In the genomic region with DNA sequence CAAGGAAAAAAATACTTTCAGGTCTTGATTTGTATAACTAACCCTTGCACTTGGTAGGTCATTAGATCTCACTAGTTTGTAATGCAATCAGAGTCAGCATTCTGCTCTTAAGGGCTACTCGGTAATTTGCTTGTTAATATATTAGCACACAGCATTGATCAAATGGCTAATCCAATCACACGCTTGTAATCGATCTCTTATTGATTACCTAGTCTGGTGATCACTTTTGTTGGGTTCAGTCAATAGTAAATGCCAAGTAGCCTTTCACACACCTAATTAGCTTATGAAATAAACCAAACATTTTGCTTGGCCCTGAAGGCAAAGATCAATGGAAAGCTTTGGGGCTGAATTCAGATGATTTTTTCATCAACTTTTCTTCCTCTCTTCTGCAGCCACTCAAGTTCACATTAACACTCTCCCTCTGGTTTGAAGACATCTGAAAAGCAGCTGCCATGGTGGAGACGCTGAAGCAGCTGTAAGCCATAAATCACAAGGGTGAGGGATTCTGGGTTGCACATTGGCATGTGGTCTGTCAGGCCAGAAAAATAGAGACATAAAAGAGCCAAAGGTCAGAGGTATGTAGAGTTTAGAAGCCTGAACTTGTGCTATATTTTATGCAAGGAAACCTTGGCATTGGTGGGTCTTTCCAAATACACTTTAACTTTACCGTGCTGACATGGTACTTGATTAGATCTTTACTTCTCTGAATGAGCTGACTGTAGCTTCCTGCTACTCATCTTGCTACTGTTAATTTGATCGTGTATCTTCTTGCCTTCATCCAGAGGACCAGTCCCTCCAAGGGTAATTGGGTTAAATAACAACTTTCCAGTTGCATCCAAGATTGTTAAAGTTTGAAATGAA, we compare ENCODE assay signal across 17 cellular contexts.
A peak's percentile ranks its signal among the peaks of the same experiment; 100 is the strongest.
DNase-seq lines count a peak whose midpoint lies in the region; ATAC-seq and TF ChIP-seq lines count a peak whose summit lies in the region.
"Had no signal": no experiment of that assay in that cellular context is flagged by ENCODE, and none has a peak within 500 bp of the region (broad histone marks: within the 10 kb centered on the region; RNA-seq: fewer than 3 reads in every experiment).

No MANE protein-coding gene starts in this region.

- peaks cover 4% of the 10 kb centered on the region; the same call in 1 of the 2 replicates for H3K4me1 ChIP-seq in HEK293 (ENCODE audit: control insufficient read depth, insufficient read depth, low read length)
- H3K4me1 ChIP-seq in left lung = peaks cover 0 to 4% of the 10 kb centered on the region in 2 donors

- H3K27me3 Mint-ChIP-seq in Calu3 (ENCODE audit: unreplicated experiment) (no peaks in the 10 kb centered on the region), nephron (ENCODE audit: low read depth) (no peaks in the 10 kb centered on the region)
- H3K27me3 Mint-ChIP-seq in activated CD4-positive, alpha-beta memory T cell treated with anti-CD3 and anti-CD28 coated beads, Interleukin-2, amount 10 ng/mL, durations not matched to agents 7 days and 5 days = peaks cover 2% of the 10 kb centered on the region
- H3K27me3 Mint-ChIP-seq in activated T-helper 1 cell treated with anti-CD3 and anti-CD28 coated beads, Interleukin-12 subunit alpha, Interleukin-12 subunit beta, Interleukin-2, Interleukin-4 antibody, amounts not matched to agents 30 ng/mL and 10 ng/mL and 1 ng/mL, durations not matched to agents 14 hours and 24 hours and 36 hours (ENCODE audit: insufficient read depth) = peaks cover 6% of the 10 kb centered on the region

- no peak for DNase-seq in Calu3
- DNase-seq in activated CD4-positive, alpha-beta memory T cell treated with anti-CD3 and anti-CD28 coated beads, Interleukin-2, amount 10 ng/mL, durations not matched to agents 7 days and 5 days = no peak
- DNase-seq in activated T-helper 1 cell treated with anti-CD3 and anti-CD28 coated beads, Interleukin-12 subunit alpha, Interleukin-12 subunit beta, Interleukin-2, Interleukin-4 antibody, amounts not matched to agents 30 ng/mL and 10 ng/mL and 1 ng/mL, durations not matched to agents 14 hours and 24 hours and 36 hours (ENCODE audit: low spot score) = no peak
- no peak for DNase-seq in activated CD4-positive, CD25-positive, alpha-beta regulatory T cell (lab: John Stamatoyannopoulos, UW)
- no peak for DNase-seq in stimulated activated CD8-positive, alpha-beta memory T cell treated with anti-CD3 and anti-CD28 coated beads, Interleukin-4, amount 100 ng/mL, for 48 hours
- DNase-seq in left lung = no peak
- DNase-seq: activated CD4-positive, alpha-beta T cell treated with anti-CD3 and anti-CD28 coated beads for 1 hour; activated T-cell treated with anti-CD3 and anti-CD28 coated beads for 4 hours; DMS79 treated with DMSO at 0.1 percent for 48 hours; NCI-H2081; NCI-H526 treated with DMSO at 0.1 percent for 48 hours; Peyer's patch had no signal

- H3K36me3 ChIP-seq in HEK293 (ENCODE audit: control insufficient read depth in 2 of 2, insufficient read depth in 1 of 2, low read length in 2 of 2) (no peaks in the 10 kb centered on the region), left lung (no peaks in the 10 kb centered on the region)
- H3K36me3 ChIP-seq: BLaER1, Peyer's patch, suprapubic skin had no signal

- H3K9me3 Mint-ChIP-seq in Calu3 (ENCODE audit: low read depth, unreplicated experiment) (no peaks in the 10 kb centered on the region), nephron (no peaks in the 10 kb centered on the region)
- H3K9me3 Mint-ChIP-seq in activated CD4-positive, alpha-beta memory T cell treated with anti-CD3 and anti-CD28 coated beads, Interleukin-2, amount 10 ng/mL, durations not matched to agents 7 days and 5 days = no peaks in the 10 kb centered on the region
- H3K9me3 Mint-ChIP-seq in activated T-helper 1 cell treated with anti-CD3 and anti-CD28 coated beads, Interleukin-12 subunit alpha, Interleukin-12 subunit beta, Interleukin-2, Interleukin-4 antibody, amounts not matched to agents 30 ng/mL and 10 ng/mL and 1 ng/mL, durations not matched to agents 14 hours and 24 hours and 36 hours = no peaks in the 10 kb centered on the region

- H3K4me1 Mint-ChIP-seq in Calu3 (ENCODE audit: low read depth, unreplicated experiment) (peaks cover 38% of the 10 kb centered on the region), nephron (peaks cover 23% of the 10 kb centered on the region)
- peaks cover 41% of the 10 kb centered on the region for H3K4me1 Mint-ChIP-seq in activated CD4-positive, alpha-beta memory T cell treated with anti-CD3 and anti-CD28 coated beads, Interleukin-2, amount 10 ng/mL, durations not matched to agents 7 days and 5 days
- H3K4me1 Mint-ChIP-seq in activated T-helper 1 cell treated with anti-CD3 and anti-CD28 coated beads, Interleukin-12 subunit alpha, Interleukin-12 subunit beta, Interleukin-2, Interleukin-4 antibody, amounts not matched to agents 30 ng/mL and 10 ng/mL and 1 ng/mL, durations not matched to agents 14 hours and 24 hours and 36 hours (ENCODE audit: low read depth) = peaks cover 23% of the 10 kb centered on the region

- TF ChIP-seq CTCF in Calu3 (IDR thresholded peaks at IDR 0.05; ENCODE audit: unreplicated experiment) (no peak), HEK293 (tag by site-specific recombination; IDR thresholded peaks at IDR 0.05) (no peak), nephron (IDR thresholded peaks at IDR 0.05; ENCODE audit: unreplicated experiment in 3 of 3) (no peak), left lung (IDR thresholded peaks at IDR 0.05) (no peak)

- H3K4me3 ChIP-seq in HEK293 (ENCODE audit: low read depth, low read length) = no peak overlapping the region
- H3K4me3 ChIP-seq in left lung = no peak overlapping the region
- H3K4me3 ChIP-seq: BLaER1, hepatocyte, Peyer's patch, suprapubic skin had no signal

- no peak overlapping the region for H3K27ac ChIP-seq in HEK293 (ENCODE audit: extremely low read depth, low read depth, low read length)
- H3K27ac ChIP-seq in left lung = no peak overlapping the region
- H3K27ac ChIP-seq: BLaER1, hepatocyte, Peyer's patch, suprapubic skin had no signal

- no peak overlapping the region for H3K4me3 Mint-ChIP-seq in Calu3 (ENCODE audit: low read depth, unreplicated experiment)
- H3K4me3 Mint-ChIP-seq in activated CD4-positive, alpha-beta memory T cell treated with anti-CD3 and anti-CD28 coated beads, Interleukin-2, amount 10 ng/mL, durations not matched to agents 7 days and 5 days = no peak overlapping the region
- H3K4me3 Mint-ChIP-seq in nephron = peak overlapping the region; percentile 12 to 60 (median 54)
- H3K4me3 Mint-ChIP-seq in activated T-helper 1 cell treated with anti-CD3 and anti-CD28 coated beads, Interleukin-12 subunit alpha, Interleukin-12 subunit beta, Interleukin-2, Interleukin-4 antibody, amounts not matched to agents 30 ng/mL and 10 ng/mL and 1 ng/mL, durations not matched to agents 14 hours and 24 hours and 36 hours = no peak overlapping the region

- H3K27me3 ChIP-seq in left lung = peaks cover 0 to 13% of the 10 kb centered on the region in 2 donors
- H3K27me3 ChIP-seq: BLaER1, hepatocyte, Peyer's patch, suprapubic skin had no signal

- H3K9me3 ChIP-seq in HEK293 (ENCODE audit: control insufficient read depth, insufficient read depth, low read depth, low read length) = no peaks in the 10 kb centered on the region
- no peaks in the 10 kb centered on the region for H3K9me3 ChIP-seq in left lung
- H3K9me3 ChIP-seq: BLaER1, Peyer's patch, suprapubic skin had no signal

- no peak for ATAC-seq in left lung

- CTCF ChIA-PET in Calu3 (lab: Charles Lee) = interaction anchor here (0.6 kb wide), 1 partner anchor 119 kb away, joined by 3 read pairs; no protein-coding TSS in a partner anchor
- CTCF ChIA-PET in HEK293 (lab: Yijun Ruan, JAX) = interaction anchor here (0.5 to 1.6 kb wide), 8 partner anchors 10 to 409 kb away, joined by 3 to 4 read pairs (median 3); no protein-coding TSS in a partner anchor
- CTCF ChIA-PET in activated CD4-positive, alpha-beta memory T cell treated with anti-CD3 and anti-CD28 coated beads, Interleukin-2, amount 10 ng/mL, durations not matched to agents 7 days and 5 days (lab: Charles Lee) = interaction anchor here (1.4 kb wide), 2 partner anchors 28 to 58 kb away, joined by 5 to 6 read pairs; no protein-coding TSS in a partner anchor

- BruUV-seq in Calu3 (replicated peaks; lab: Mats Ljungman, UMichigan) = no TSS peak

- H3K27ac Mint-ChIP-seq in Calu3 (ENCODE audit: unreplicated experiment) (peak overlapping the region; percentile 65), nephron (peak overlapping the region in 2 of 3 experiments; percentile 62 to 89)
- H3K27ac Mint-ChIP-seq in activated CD4-positive, alpha-beta memory T cell treated with anti-CD3 and anti-CD28 coated beads, Interleukin-2, amount 10 ng/mL, durations not matched to agents 7 days and 5 days = peak overlapping the region; percentile 71
- no peak overlapping the region for H3K27ac Mint-ChIP-seq in activated T-helper 1 cell treated with anti-CD3 and anti-CD28 coated beads, Interleukin-12 subunit alpha, Interleukin-12 subunit beta, Interleukin-2, Interleukin-4 antibody, amounts not matched to agents 30 ng/mL and 10 ng/mL and 1 ng/mL, durations not matched to agents 14 hours and 24 hours and 36 hours

- intact Hi-C loops in Calu3 (cut with micrococcal nuclease; ENCODE audit: unreplicated experiment) = loop anchor here (10.0 kb wide), 1 partner anchor 116 kb away; no protein-coding TSS in a partner anchor
- intact Hi-C loops in activated T-helper 1 cell treated with anti-CD3 and anti-CD28 coated beads, Interleukin-12 subunit alpha, Interleukin-12 subunit beta, Interleukin-2, Interleukin-4 antibody, amounts not matched to agents 30 ng/mL and 10 ng/mL and 1 ng/mL, durations not matched to agents 14 hours and 24 hours and 36 hours (cut with micrococcal nuclease) = loop anchor here (10.0 kb wide), 1 partner anchor 244 kb away; no protein-coding TSS in a partner anchor
- intact Hi-C loops in left lung (cut with DNase I) = no loop called here

- POLR2A ChIA-PET in HEK293 (lab: Yijun Ruan, JAX) = interaction anchor here (1.4 to 2.4 kb wide), 2 partner anchors 27 to 234 kb away, joined by 3 to 11 read pairs; partner anchors contain the start of gene SIM1
- POLR2A ChIA-PET in activated CD4-positive, alpha-beta memory T cell treated with anti-CD3 and anti-CD28 coated beads, Interleukin-2, amount 10 ng/mL, durations not matched to agents 7 days and 5 days (lab: Charles Lee) = interaction anchor here (0.6 to 1.8 kb wide), 5 partner anchors 30 to 241 kb away, joined by 3 to 5 read pairs (median 3); no protein-coding TSS in a partner anchor

- H3K36me3 Mint-ChIP-seq in Calu3 (ENCODE audit: insufficient read depth, unreplicated experiment) (peaks cover 13% of the 10 kb centered on the region), nephron (ENCODE audit: low read depth) (no peaks in the 10 kb centered on the region)
- no peaks in the 10 kb centered on the region for H3K36me3 Mint-ChIP-seq in activated CD4-positive, alpha-beta memory T cell treated with anti-CD3 and anti-CD28 coated beads, Interleukin-2, amount 10 ng/mL, durations not matched to agents 7 days and 5 days (ENCODE audit: low read depth)
- H3K36me3 Mint-ChIP-seq in activated T-helper 1 cell treated with anti-CD3 and anti-CD28 coated beads, Interleukin-12 subunit alpha, Interleukin-12 subunit beta, Interleukin-2, Interleukin-4 antibody, amounts not matched to agents 30 ng/mL and 10 ng/mL and 1 ng/mL, durations not matched to agents 14 hours and 24 hours and 36 hours (ENCODE audit: low read depth) = no peaks in the 10 kb centered on the region

TF ChIP-seq in HEK293, 187 proteins besides CTCF, POLR2A, EP300 and RAD21 (continues in another document):
- peak; percentile 18; the same call in 1 of the 2 replicates for TF ChIP-seq ZNF394 (tag by site-specific recombination; IDR thresholded peaks at IDR 0.05; ENCODE audit: borderline replicate concordance)

Comparison
In these comparisons a context has a peak if more than half of its experiments do, and no peak if none do; other contexts are left out.
1. H3K4me3 Mint-ChIP-seq: peak in nephron (3 of 3); none in Calu3 (single experiment), activated CD4-positive, alpha-beta memory T cell treated with anti-CD3 and anti-CD28 coated beads, Interleukin-2, amount 10 ng/mL, durations not matched to agents 7 days and 5 days (single experiment) and activated T-helper 1 cell treated with anti-CD3 and anti-CD28 coated beads, Interleukin-12 subunit alpha, Interleukin-12 subunit beta, Interleukin-2, Interleukin-4 antibody, amounts not matched to agents 30 ng/mL and 10 ng/mL and 1 ng/mL, durations not matched to agents 14 hours and 24 hours and 36 hours (single experiment).
2. intact Hi-C loops: an anchor here in Calu3 (10.0 kb wide) and activated T-helper 1 cell treated with anti-CD3 and anti-CD28 coated beads, Interleukin-12 subunit alpha, Interleukin-12 subunit beta, Interleukin-2, Interleukin-4 antibody, amounts not matched to agents 30 ng/mL and 10 ng/mL and 1 ng/mL, durations not matched to agents 14 hours and 24 hours and 36 hours (10.0 kb wide); none called in left lung.